Comparison of ENCODE assay signal across 1 cellular context in the genomic region with DNA sequence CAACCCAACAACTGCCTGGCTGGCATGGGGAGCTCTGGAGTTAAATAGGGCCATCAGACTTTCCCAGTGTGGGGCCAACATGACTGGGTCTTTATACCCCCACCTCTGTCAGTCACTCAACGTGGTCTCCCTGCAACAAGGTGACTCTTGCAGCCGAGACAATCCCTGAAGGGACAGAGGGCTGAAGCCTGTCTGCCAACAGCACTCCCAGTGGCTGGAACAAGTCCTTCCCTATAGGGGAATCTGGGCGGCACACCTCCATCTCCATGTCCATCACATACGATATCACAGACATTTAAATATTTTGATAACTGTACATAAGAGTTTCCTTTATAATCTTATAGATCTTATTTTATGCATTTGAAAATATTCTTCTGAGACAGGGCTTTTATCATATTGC.
TF ChIP-seq lines count a peak whose summit lies in the region.

No MANE protein-coding gene starts in this region.

TF ChIP-seq in HepG2, 621 proteins besides CTCF, POLR2A, EP300 and RAD21:
- no peak for TF ChIP-seq DMTF1 (CRISPR knock-in tag; IDR thresholded peaks at IDR 0.05)
- no peak for TF ChIP-seq ZNF644 (CRISPR knock-in tag; IDR thresholded peaks at IDR 0.05; ENCODE audit: low read depth)
- 0 out of 2 replicates have a peak, but pooled peaks have one; percentile 18 for TF ChIP-seq STAG1 (CRISPR knock-in tag; IDR thresholded peaks at IDR 0.05)
- TF ChIP-seq JDP2 (CRISPR knock-in tag; IDR thresholded peaks at IDR 0.05; ENCODE audit: borderline replicate concordance): no peak
- TF ChIP-seq GLMP (CRISPR knock-in tag; IDR thresholded peaks at IDR 0.05; ENCODE audit: borderline replicate concordance): no peak
